19 cellular contexts compared by ENCODE assay signal in genomic region chr14:72550513-72550912, GRCh38.
DNase-seq lines count a peak whose midpoint lies in the region; FAIRE-seq and TF ChIP-seq lines count a peak whose summit lies in the region.
"Had no signal": no experiment of that assay in that cellular context is flagged by ENCODE, and none has a peak within 500 bp of the region (broad histone marks: within the 10 kb centered on the region; RNA-seq: fewer than 3 reads in every experiment).

No MANE protein-coding gene starts in this region.

- no peak for TF ChIP-seq CTCF in epithelial cell of esophagus (IDR thresholded peaks at IDR 0.05; ENCODE audit: insufficient read depth, low read depth, low read length, missing control alignments)

- FAIRE-seq in HTR-8/SVneo (lab: Jason Lieb, UNC) = peak; percentile 23
- FAIRE-seq: A549 had no signal

- in situ Hi-C loops in Caki2 (cut with HindIII; ENCODE audit: low pct_unique_long_range_greater_than_20kb, low sequenced_read_pairs) = no loop called here

- no peak overlapping the region for H3K4me3 ChIP-seq in epithelial cell of esophagus (ENCODE audit: low read length)
- H3K4me3 ChIP-seq: A549, MG63, PC-9 had no signal

- DNase-seq in Caki2 (ENCODE audit: low read depth) (peak; percentile 18), HTR-8/SVneo (ENCODE audit: insufficient read length, low spot score) (no peak), epithelial cell of esophagus (ENCODE audit: low read depth) (peak; percentile 76), kidney tubule cell (ENCODE audit: low spot score) (peak; percentile 89), posterior vena cava (ENCODE audit: low spot score) (no peak), RPMI8226 (no peak), dermis blood vessel endothelial cell (no peak)
- DNase-seq: BE2C, DMS79 treated with DMSO at 0.1 percent for 48 hours, Karpas-422, MG63, NCI-H1417, NCI-H187, NCI-H2107, NCI-H446 treated with DMSO at 0.1 percent for 48 hours, NCI-H526 treated with DMSO at 0.1 percent for 48 hours, PC-9, SIG-M5 had no signal

- intact Hi-C loops in posterior vena cava (cut with DNase I) = no loop called here

Comparison
In these comparisons a context has a peak if more than half of its experiments do, and no peak if none do; other contexts are left out.
1. DNase-seq: peak in Caki2 (single experiment), epithelial cell of esophagus (single experiment) and kidney tubule cell (single experiment); none in HTR-8/SVneo (single experiment), posterior vena cava (single experiment), RPMI8226 (single experiment) and dermis blood vessel endothelial cell (single experiment).